In the genomic region with DNA sequence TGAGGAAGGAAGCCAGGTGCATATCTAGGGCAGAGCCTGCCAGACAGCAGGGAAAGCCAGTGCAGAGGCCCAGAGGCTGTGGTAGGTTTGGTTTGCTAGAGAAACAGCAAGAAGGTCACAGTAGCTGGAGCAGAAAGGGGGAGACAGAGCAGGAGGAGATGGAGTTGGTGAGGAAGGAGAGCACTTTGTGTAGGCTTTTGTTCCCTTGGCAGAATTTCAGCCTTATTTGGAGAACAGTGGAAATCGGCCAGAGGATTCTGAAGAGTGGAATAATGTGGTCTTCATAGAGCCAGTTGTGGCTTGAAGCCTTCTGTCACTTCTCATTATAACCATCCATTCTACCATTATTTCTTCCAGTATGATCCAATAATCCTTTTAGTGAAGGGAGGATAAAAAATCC, we compare ENCODE assay signal across 20 cellular contexts.
"Had no signal": no experiment of that assay in that cellular context is flagged by ENCODE, and none has a peak within 500 bp of the region (broad histone marks: within the 10 kb centered on the region; RNA-seq: fewer than 3 reads in every experiment).

No MANE protein-coding gene starts in this region.

- H3K4me1 Mint-ChIP-seq: activated CD4-positive, alpha-beta T cell treated with anti-CD3 and anti-CD28 coated beads for 36 hours; natural killer cell; stimulated activated naive B cell treated with anti-CD40 and anti-IgM and Interleukin-4, amounts not matched to agents 10 μg/mL and 1 μg/mL and 100 μg/mL, for 72 hours had no signal

- H3K9ac ChIP-seq: parathyroid adenoma had no signal

- H3K27me3 Mint-ChIP-seq: stimulated activated naive B cell treated with anti-CD40 and anti-IgM and Interleukin-4, amounts not matched to agents 10 μg/mL and 1 μg/mL and 100 μg/mL, for 72 hours had no signal

- H3K4me1 ChIP-seq: gastroesophageal sphincter, left ventricle myocardium inferior, parathyroid adenoma, right atrium auricular region, tibial artery, uterus had no signal

- H2AFZ ChIP-seq: parathyroid adenoma had no signal

- FAIRE-seq: kidney had no signal

- H3K9me3 Mint-ChIP-seq: endodermal cell had no signal

- H3K9me3 ChIP-seq: gastroesophageal sphincter, left ventricle myocardium inferior, neutrophil, right atrium auricular region, tibial artery, uterus had no signal

- H3K36me3 Mint-ChIP-seq: natural killer cell; stimulated activated naive B cell treated with anti-CD40 and anti-IgM and Interleukin-4, amounts not matched to agents 10 μg/mL and 1 μg/mL and 100 μg/mL, for 72 hours had no signal

- H3K27ac Mint-ChIP-seq: activated CD4-positive, alpha-beta T cell treated with anti-CD3 and anti-CD28 coated beads for 36 hours; endodermal cell; natural killer cell; stimulated activated naive B cell treated with anti-CD40 and anti-IgM and Interleukin-4, amounts not matched to agents 10 μg/mL and 1 μg/mL and 100 μg/mL, for 72 hours had no signal

- H3K4me3 ChIP-seq: dorsolateral prefrontal cortex, gastroesophageal sphincter, left ventricle myocardium inferior, right atrium auricular region, skin epidermis, tibial artery, uterus had no signal

- H3K36me3 ChIP-seq: gastroesophageal sphincter, left ventricle myocardium inferior, neutrophil, right atrium auricular region, tibial artery, uterus had no signal

- H3K27me3 ChIP-seq: dorsolateral prefrontal cortex, gastroesophageal sphincter, neutrophil, right atrium auricular region, tibial artery, uterus had no signal

- H3K79me2 ChIP-seq: parathyroid adenoma had no signal

- H3K4me3 Mint-ChIP-seq: activated CD4-positive, alpha-beta T cell treated with anti-CD3 and anti-CD28 coated beads for 36 hours; endodermal cell; natural killer cell; stimulated activated naive B cell treated with anti-CD40 and anti-IgM and Interleukin-4, amounts not matched to agents 10 μg/mL and 1 μg/mL and 100 μg/mL, for 72 hours had no signal

- DNase-seq: activated CD4-positive, alpha-beta T cell treated with anti-CD3 and anti-CD28 coated beads for 36 hours; activated naive CD4-positive, alpha-beta T cell treated with Interleukin-2 at 50 U/mL for 16 hours; endodermal cell; kidney; left ventricle myocardium inferior; mesenchymal stem cell; natural killer cell; stimulated activated CD4-positive, alpha-beta T cell treated with anti-CD3 and anti-CD28 coated beads, Interleukin-15, amount 100 ng/mL, for 24 hours; stimulated activated CD4-positive, alpha-beta T cell treated with anti-CD3 and anti-CD28 coated beads, Interleukin-4, amount 100 ng/mL, for 1 hour; stimulated activated naive B cell treated with anti-CD40 and anti-IgM and Interleukin-4, amounts not matched to agents 10 μg/mL and 1 μg/mL and 100 μg/mL, for 72 hours; T-helper 1 cell; T1000; tibial artery; uterus had no signal

- H3K27ac ChIP-seq: gastroesophageal sphincter, left ventricle myocardium inferior, neutrophil, parathyroid adenoma, right atrium auricular region, skin epidermis, tibial artery, uterus had no signal
